ENCODE assay signal across 8 cellular contexts in the genomic region with DNA sequence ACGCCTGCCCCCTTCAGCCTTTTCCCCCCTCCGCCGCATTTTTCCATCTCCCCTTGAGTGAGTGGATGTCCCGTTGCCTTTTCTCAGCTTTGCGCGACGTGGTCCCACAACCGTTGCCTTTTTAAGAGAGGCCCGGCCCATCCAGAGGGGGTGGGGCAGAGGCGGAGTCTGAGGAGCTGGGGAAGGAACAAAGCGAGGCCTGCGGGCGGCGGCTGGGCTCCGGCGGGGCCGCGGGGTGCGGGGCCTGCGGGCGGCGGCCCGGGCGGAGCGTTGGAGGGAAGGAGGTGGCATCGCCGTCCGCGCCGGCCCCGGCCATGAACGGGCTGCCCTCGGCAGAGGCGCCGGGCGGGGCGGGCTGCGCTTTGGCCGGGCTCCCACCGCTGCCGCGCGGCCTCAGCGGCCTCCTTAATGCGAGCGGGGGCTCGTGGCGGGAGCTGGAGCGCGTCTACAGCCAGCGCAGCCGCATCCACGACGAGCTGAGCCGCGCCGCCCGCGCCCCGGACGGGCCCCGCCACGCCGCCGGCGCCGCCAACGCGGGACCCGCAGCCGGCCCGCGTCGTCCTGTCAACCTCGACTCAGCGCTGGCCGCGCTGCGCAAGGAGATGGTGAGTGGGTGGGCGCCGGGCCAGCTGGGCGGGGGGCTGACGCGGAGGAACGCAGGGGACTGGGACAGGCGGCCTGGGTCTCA. TPM values are rescaled to one million over a fixed set of nuclear protein-coding genes. Genes with fewer than 3 reads are reported as not detected.
DNase-seq lines count a peak whose midpoint lies in the region; ATAC-seq and TF ChIP-seq lines count a peak whose summit lies in the region.

A gene (plus strand): TSS at position 183 of the 688 bp plus-strand sequence. CDS start 132 bp downstream, at position 315.

- intact Hi-C loops in Caco-2 (cut with micrococcal nuclease; ENCODE audit: unreplicated experiment) (loop anchor here (1.0 kb wide), 1 partner anchor 43 kb away; a partner anchor contains a TSS), stomach (cut with DNase I; ENCODE audit: low total_unique reads) (no loop called here)

- H3K9me3 ChIP-seq in Caco-2 = no peaks in the 10 kb centered on the region
- no peaks in the 10 kb centered on the region for H3K9me3 ChIP-seq in KOPT-K1 (ENCODE audit: insufficient read depth, low read length, poor library complexity, severe bottlenecking)
- H3K9me3 ChIP-seq in SK-N-MC (ENCODE audit: low read depth, low read length) = no peaks in the 10 kb centered on the region
- H3K9me3 ChIP-seq in stomach = no peaks in the 10 kb centered on the region

- DNase-seq in Caco-2 = peak; percentile 90 to 91
- no peak for DNase-seq in SK-N-MC (ENCODE audit: low read depth, low spot score)
- DNase-seq in activated naive CD4-positive, alpha-beta T cell (lab: John Stamatoyannopoulos, UW) = peak; percentile 39 to 87 (median 69)
- peak; percentile 82 to 94 for DNase-seq in foreskin fibroblast
- DNase-seq in neural crest cell (ENCODE audit: low read depth, low spot score) = peak; percentile 79
- DNase-seq in stomach = peak; percentile 93

- peak within 1 kb of the TSS; percentile 81 for H3K27ac ChIP-seq in KOPT-K1 (ENCODE audit: low read depth, low read length, poor library complexity, severe bottlenecking)
- 0 out of 2 replicates have a peak within 1 kb of the TSS, but pooled peaks have one; percentile 30 for H3K27ac ChIP-seq in SK-N-MC
- peak within 1 kb of the TSS; percentile 84 to 97 (median 95) for H3K27ac ChIP-seq in stomach

- no peak for TF ChIP-seq POLR2A in stomach (IDR thresholded peaks at IDR 0.05)

- H3K27ac Mint-ChIP-seq in Caco-2 (ENCODE audit: unreplicated experiment) (peak within 1 kb of the TSS; percentile 92), neural crest cell (ENCODE audit: unreplicated experiment) (peak within 1 kb of the TSS; percentile 85)

- CTCF ChIA-PET in Caco-2 (lab: Charles Lee) = interaction anchor here (0.5 to 3.5 kb wide), 18 partner anchors 11 to 1087 kb away, joined by 3 to 23 read pairs (median 5); a partner anchor contains a TSS

- BruUV-seq in Caco-2 (replicated peaks; lab: Mats Ljungman, UMichigan) = no TSS peak

- H3K4me3 ChIP-seq in Caco-2 (ENCODE audit: low read depth, low read length) (peak within 1 kb of the TSS; percentile 66), SK-N-MC (peak within 1 kb of the TSS; percentile 98), foreskin fibroblast (ENCODE audit: low read depth in 1 of 2, low read length in 2 of 2) (peak within 1 kb of the TSS; percentile 72 to 83), stomach (peak within 1 kb of the TSS; percentile 75 to 89 (median 80))

- 0 to 1% (median 1%) methylated on average over 16 to 86 of the region's 86 CpGs for WGBS in stomach, 5 donors

- peaks cover 70% of the 10 kb centered on the region for H3K36me3 Mint-ChIP-seq in Caco-2 (ENCODE audit: insufficient read depth, unreplicated experiment)
- H3K36me3 Mint-ChIP-seq in neural crest cell (ENCODE audit: low read depth) = peaks cover 7% of the 10 kb centered on the region

- H3K4me1 ChIP-seq in Caco-2 (peaks cover 41% of the 10 kb centered on the region), stomach (peaks cover 69 to 83% (median 82%) of the 10 kb centered on the region in 4 donors)

- ATAC-seq in HG02588 (IDR thresholded peaks at IDR 0.05; ENCODE audit: unreplicated experiment) = no peak

- H3K27me3 Mint-ChIP-seq in Caco-2 (ENCODE audit: insufficient read depth, unreplicated experiment) (no peaks in the 10 kb centered on the region), neural crest cell (ENCODE audit: low read depth) (peaks cover 21% of the 10 kb centered on the region)

- H3K27me3 ChIP-seq in Caco-2 (replicated peaks; ENCODE audit: control insufficient read depth, insufficient read depth, low read length) = no peaks in the 10 kb centered on the region
- no peaks in the 10 kb centered on the region for H3K27me3 ChIP-seq in stomach

- H3K4me1 Mint-ChIP-seq in Caco-2 (ENCODE audit: low read depth, unreplicated experiment) (peaks cover 25% of the 10 kb centered on the region), neural crest cell (peaks cover 71% of the 10 kb centered on the region)

- H3K36me3 ChIP-seq in Caco-2 (ENCODE audit: control insufficient read depth, insufficient read depth, low read length) (no peaks in the 10 kb centered on the region; the same call in none of the 2 replicates), KOPT-K1 (ENCODE audit: insufficient read depth, low read length) (no peaks in the 10 kb centered on the region), SK-N-MC (ENCODE audit: insufficient read depth, low read length) (peaks cover 4% of the 10 kb centered on the region; the same call in 1 of the 2 replicates), stomach (peaks cover 0 to 10% (median 0%) of the 10 kb centered on the region in 4 donors)

- TF ChIP-seq EP300 in stomach (IDR thresholded peaks at IDR 0.05) = no peak

- H3K4me3 Mint-ChIP-seq in Caco-2 (ENCODE audit: unreplicated experiment) (peak within 1 kb of the TSS; percentile 98), neural crest cell (peak within 1 kb of the TSS; percentile 96)

- H3K9me3 Mint-ChIP-seq in Caco-2 (ENCODE audit: unreplicated experiment) = no peaks in the 10 kb centered on the region
- no peaks in the 10 kb centered on the region for H3K9me3 Mint-ChIP-seq in neural crest cell

- POLR2A ChIA-PET in Caco-2 (lab: Charles Lee) = interaction anchor here (0.6 to 1.6 kb wide), 6 partner anchors 14 to 215 kb away, joined by 3 to 4 read pairs (median 3); a partner anchor contains a TSS

- TF ChIP-seq CTCF in Caco-2 (IDR thresholded peaks at IDR 0.05; ENCODE audit: insufficient read depth in 1 of 2, low read depth in 1 of 2, low read length in 1 of 2, severe bottlenecking in 1 of 2, unreplicated experiment in 1 of 2) (no peak), foreskin fibroblast (IDR thresholded peaks at IDR 0.05; ENCODE audit: low read depth, low read length) (no peak), neural crest cell (conservative IDR thresholded peaks at IDR 0.05) (no peak), stomach (IDR thresholded peaks at IDR 0.05) (peak in 1 of 7 experiments; percentile 1)

- peak within 1 kb of the TSS; percentile 78 for H3K9ac ChIP-seq in SK-N-MC (ENCODE audit: insufficient read length)

RNA-seq across cellular contexts. Expression of the gene that starts here (rescaled TPM):
- total RNA-seq in Caco-2 (2022) = 24.0 and 26.9 TPM in 2 replicates
- total RNA-seq in neural crest cell = 82.4 and 86.3 TPM in 2 replicates
- total RNA-seq in stomach = 10 to 100 TPM in 4 of 5 donors, 1 to 10 TPM in 1; 3.9 to 57.8 (median 48.1) TPM
- polyA plus RNA-seq in stomach = 10 to 100 TPM; 63.4 to 68.2 (median 65.1) TPM

Comparison
In these comparisons a context has a peak if more than half of its experiments do, and no peak if none do; other contexts are left out.
1. H3K27ac ChIP-seq: peak in every context shown above with its lines; median percentile 95 in stomach; 81 in KOPT-K1; 30 in SK-N-MC.